Comparison of ENCODE assay signal across 17 cellular contexts in the genomic region with DNA sequence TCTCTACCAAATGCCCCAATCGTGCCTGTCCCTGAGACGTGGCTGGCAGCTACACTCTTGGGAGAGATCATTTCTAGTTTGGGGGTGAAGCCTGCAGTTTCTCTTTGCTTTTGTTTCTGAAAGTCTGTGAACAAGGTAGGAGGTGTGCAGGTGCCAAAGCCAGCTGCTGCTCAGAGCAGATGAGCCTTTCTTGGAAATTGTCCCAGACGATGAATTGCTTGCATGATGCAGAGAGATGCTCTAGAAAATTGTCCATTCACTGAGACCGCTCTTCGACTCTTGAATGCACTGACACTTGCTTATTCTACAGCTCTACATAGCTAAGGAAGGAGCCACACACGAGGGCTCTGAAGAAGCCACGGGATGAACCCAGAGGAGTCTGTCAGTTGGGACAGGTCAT.
DNase-seq lines count a peak whose midpoint lies in the region; ATAC-seq and TF ChIP-seq lines count a peak whose summit lies in the region.
"Had no signal": no experiment of that assay in that cellular context is flagged by ENCODE, and none has a peak within 500 bp of the region (broad histone marks: within the 10 kb centered on the region; RNA-seq: fewer than 3 reads in every experiment).

No MANE protein-coding gene starts in this region.

- no peak overlapping the region for H3K4me3 ChIP-seq in psoas muscle
- no peak overlapping the region for H3K4me3 ChIP-seq in tibial nerve
- H3K4me3 ChIP-seq: GM23248, SJSA1 had no signal

- H3K27ac ChIP-seq in psoas muscle (no peak overlapping the region), tibial nerve (no peak overlapping the region)
- H3K27ac ChIP-seq: 22Rv1, GM23248, SJSA1 had no signal

- WGBS in psoas muscle, 3 donors: 50 to 62% (median 60%) methylated on average over 7 of the region's 7 CpGs
- WGBS in tibial nerve, 2 donors: 80 to 83% methylated on average over 7 of the region's 7 CpGs

- no peak for ATAC-seq in psoas muscle
- ATAC-seq in GM21737 (IDR thresholded peaks at IDR 0.05; ENCODE audit: unreplicated experiment): no peak
- ATAC-seq: PC-3 had no signal

- DNase-seq in DMS 273 (lab: John Stamatoyannopoulos, UW; ENCODE audit: unreplicated experiment) (peak; percentile 2), DMS 273 treated with DMSO at 0.1 percent for 48 hours (lab: John Stamatoyannopoulos, UW) (no peak), NCI-H1694 treated with DMSO at 0.1 percent for 48 hours (lab: John Stamatoyannopoulos, UW) (peak; percentile 53), RPMI8226 (peak; percentile 88), superior temporal gyrus (ENCODE audit: extremely low spot score) (peak; percentile 56), psoas muscle (no peak), tibial nerve (ENCODE audit: low spot score in 2 of 2) (no peak)
- DNase-seq: CD4-positive, CD25-positive, alpha-beta regulatory T cell; GM23248; NCI-H187 treated with DMSO at 0.1 percent for 48 hours; NCI-H2227 treated with DMSO at 0.1 percent for 48 hours; NCI-H526 treated with DMSO at 0.1 percent for 48 hours; PC-3; T-helper 2 cell had no signal

- no peak for TF ChIP-seq EP300 in tibial nerve (IDR thresholded peaks at IDR 0.05)

- intact Hi-C loops in psoas muscle (cut with DNase I): no loop called here

- TF ChIP-seq POLR2A in tibial nerve (IDR thresholded peaks at IDR 0.05): no peak

- TF ChIP-seq CTCF in psoas muscle (IDR thresholded peaks at IDR 0.05) (no peak), tibial nerve (IDR thresholded peaks at IDR 0.05) (no peak)

- H3K36me3 ChIP-seq in psoas muscle (ENCODE audit: insufficient read depth in 1 of 2, low read depth in 1 of 2): no peaks in the 10 kb centered on the region
- no peaks in the 10 kb centered on the region for H3K36me3 ChIP-seq in tibial nerve
- H3K36me3 ChIP-seq: SJSA1 had no signal

- H3K4me1 ChIP-seq in psoas muscle (no peaks in the 10 kb centered on the region), tibial nerve (peaks cover 0 to 4% (median 0%) of the 10 kb centered on the region in 4 donors)
- H3K4me1 ChIP-seq: SJSA1 had no signal

- H3K9me3 ChIP-seq in psoas muscle (no peaks in the 10 kb centered on the region), tibial nerve (no peaks in the 10 kb centered on the region)
- H3K9me3 ChIP-seq: SJSA1 had no signal

- H3K27me3 ChIP-seq in psoas muscle (ENCODE audit: insufficient read depth in 3 of 3, low read length in 2 of 3) (no peaks in the 10 kb centered on the region), tibial nerve (no peaks in the 10 kb centered on the region)
- H3K27me3 ChIP-seq: SJSA1 had no signal

Comparison
In these comparisons a context has a peak if more than half of its experiments do, and no peak if none do; other contexts are left out.
1. DNase-seq: peak in DMS 273 (single experiment), NCI-H1694 treated with DMSO at 0.1 percent for 48 hours (single experiment), RPMI8226 (single experiment) and superior temporal gyrus (single experiment); none in DMS 273 treated with DMSO at 0.1 percent for 48 hours (single experiment), psoas muscle (0 of 2) and tibial nerve (0 of 2).